Comparison of ENCODE assay signal across 16 cellular contexts in genomic region chr2:32864761-32865160, GRCh38.
DNase-seq lines count a peak whose midpoint lies in the region; TF ChIP-seq lines count a peak whose summit lies in the region.
"Had no signal": no experiment of that assay in that cellular context is flagged by ENCODE, and none has a peak within 500 bp of the region (broad histone marks: within the 10 kb centered on the region; RNA-seq: fewer than 3 reads in every experiment).

No MANE protein-coding gene starts in this region.

- peak overlapping the region; percentile 91 for H3K27ac Mint-ChIP-seq in osteocyte (ENCODE audit: unreplicated experiment)
- H3K27ac Mint-ChIP-seq: CD14-positive monocyte, type B pancreatic cell had no signal

- H3K27me3 Mint-ChIP-seq in osteocyte (ENCODE audit: unreplicated experiment): no peaks in the 10 kb centered on the region
- H3K27me3 Mint-ChIP-seq: type B pancreatic cell had no signal

- peaks cover 40% of the 10 kb centered on the region for H3K4me1 Mint-ChIP-seq in osteocyte (ENCODE audit: unreplicated experiment)

- H3K36me3 ChIP-seq in MG63: no peaks in the 10 kb centered on the region
- H3K36me3 ChIP-seq: HAP-1 had no signal

- no peaks in the 10 kb centered on the region for H3K27me3 ChIP-seq in MG63

- no peak overlapping the region for H3K4me3 ChIP-seq in MG63
- H3K4me3 ChIP-seq: HAP-1 had no signal

- TF ChIP-seq CTCF in AG09319 (IDR thresholded peaks at IDR 0.05; ENCODE audit: low read depth, low read length) (no peak), osteocyte (IDR thresholded peaks at IDR 0.05) (no peak)

- DNase-seq in AG09319 (ENCODE audit: extremely low read depth, low read depth) (peak; percentile 71), MG63 (peak; percentile 73), dedifferentiated amniotic fluid mesenchymal stem cell (ENCODE audit: extremely low spot score) (peak; percentile 93), osteocyte (ENCODE audit: extremely low spot score, unreplicated experiment) (no peak), DMS 273 treated with DMSO at 0.1 percent for 48 hours (lab: John Stamatoyannopoulos, UW) (no peak), NCI-H1417 (lab: John Stamatoyannopoulos, UW) (no peak), germinal center (ENCODE audit: low spot score) (no peak)
- DNase-seq in activated effector memory CD4-positive, alpha-beta T cell treated with Interleukin-2 at 50 U/mL for 16 hours: no peak
- DNase-seq: activated CD8-positive, alpha-beta memory T cell treated with anti-CD3 and anti-CD28 coated beads for 24 hours; activated gamma-delta T cell treated with Interleukin-2 at 50 U/mL for 16 hours; mesendoderm; NCI-H2081; NCI-H748 treated with DMSO at 0.1 percent for 48 hours had no signal

- H3K9me3 ChIP-seq in MG63: no peaks in the 10 kb centered on the region
- H3K9me3 ChIP-seq: HAP-1 had no signal

- H3K9me3 Mint-ChIP-seq in osteocyte (ENCODE audit: unreplicated experiment): no peaks in the 10 kb centered on the region
- H3K9me3 Mint-ChIP-seq: CD14-positive monocyte, type B pancreatic cell had no signal

- no peak overlapping the region for H3K4me3 Mint-ChIP-seq in osteocyte (ENCODE audit: unreplicated experiment)
- H3K4me3 Mint-ChIP-seq: CD14-positive monocyte, type B pancreatic cell had no signal

- H3K36me3 Mint-ChIP-seq in osteocyte (ENCODE audit: unreplicated experiment): no peaks in the 10 kb centered on the region
- H3K36me3 Mint-ChIP-seq: CD14-positive monocyte, type B pancreatic cell had no signal

Comparison
In these comparisons a context has a peak if more than half of its experiments do, and no peak if none do; other contexts are left out.
1. DNase-seq: peak in AG09319 (single experiment), MG63 (single experiment) and dedifferentiated amniotic fluid mesenchymal stem cell (single experiment); none in osteocyte (single experiment), activated effector memory CD4-positive, alpha-beta T cell treated with Interleukin-2 at 50 U/mL for 16 hours (single experiment), DMS 273 treated with DMSO at 0.1 percent for 48 hours (single experiment), NCI-H1417 (0 of 3) and germinal center (single experiment).